16 cellular contexts compared by ENCODE assay signal in the genomic region with DNA sequence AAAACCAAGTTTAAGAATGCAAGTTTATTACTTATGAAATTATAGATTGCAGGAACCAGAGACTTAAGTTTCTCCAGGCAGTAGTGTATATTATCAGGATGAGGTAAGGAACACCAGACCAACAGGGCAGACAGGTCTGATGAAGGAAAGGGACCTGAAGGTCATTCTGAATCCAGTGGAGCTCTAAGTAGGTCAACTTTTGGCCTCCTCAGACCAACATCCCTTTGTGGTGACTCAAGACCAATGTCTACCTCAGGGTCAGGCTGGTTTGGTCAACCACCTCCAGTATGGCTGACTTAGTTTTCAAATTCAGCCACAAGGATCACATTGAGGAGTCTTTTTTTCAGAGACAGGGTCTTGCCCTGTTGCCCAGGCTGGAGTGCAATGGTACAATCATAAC. TPM values are rescaled to one million over a fixed set of nuclear protein-coding genes. Genes with fewer than 3 reads are reported as not detected.
DNase-seq lines count a peak whose midpoint lies in the region; ATAC-seq, FAIRE-seq and TF ChIP-seq lines count a peak whose summit lies in the region.
"Had no signal": no experiment of that assay in that cellular context is flagged by ENCODE, and none has a peak within 500 bp of the region (broad histone marks: within the 10 kb centered on the region; RNA-seq: fewer than 3 reads in every experiment).

No MANE protein-coding gene starts in this region.

- no peak for TF ChIP-seq POLR2A in H54 (IDR thresholded peaks at IDR 0.05; ENCODE audit: low read depth, low read length)

- DNase-seq in H54 (ENCODE audit: insufficient read length, low spot score) (peak; percentile 30), RCC 7860 (ENCODE audit: low spot score) (peak; percentile 36), islet precursor cell (peak; percentile 18), renal cortical epithelial cell (ENCODE audit: low read depth) (peak; percentile 74), RKO (ENCODE audit: low spot score) (no peak), iPS-NIHi7 (ENCODE audit: extremely low spot score) (no peak)
- DNase-seq in NK-92 treated with Interleukin-12 subunit alpha and Interleukin-12 subunit beta, amount 100 ng/mL, for 24 hours (lab: John Stamatoyannopoulos, UW), result no peak
- DNase-seq: CD8-positive, alpha-beta T cell; COR-L47; DMS153; DMS79 treated with DMSO at 0.1 percent for 48 hours; GF-D8; GM23248; H7 had no signal

- no peak for ATAC-seq in GM21786 (IDR thresholded peaks at IDR 0.05; ENCODE audit: unreplicated experiment)
- ATAC-seq: CD8-positive, alpha-beta T cell had no signal

- FAIRE-seq in H54 (lab: Jason Lieb, UNC) (no peak), RCC 7860 (lab: Jason Lieb, UNC) (no peak)
- FAIRE-seq: D721Med had no signal

RNA-seq across cellular contexts. Expression of a gene that starts 38.7 kb away (rescaled TPM):
- total RNA-seq in renal cortical epithelial cell, result 2.3 and 11.2 TPM in 2 replicates
- total RNA-seq: H7 had no signal

Comparison
In these comparisons a context has a peak if more than half of its experiments do, and no peak if none do; other contexts are left out.
1. DNase-seq: peak in H54 (single experiment), RCC 7860 (single experiment), islet precursor cell (single experiment) and renal cortical epithelial cell (single experiment); none in RKO (single experiment), NK-92 treated with Interleukin-12 subunit alpha and Interleukin-12 subunit beta, amount 100 ng/mL, for 24 hours (single experiment) and iPS-NIHi7 (single experiment).